8 cellular contexts compared by ENCODE assay signal in the genomic region with DNA sequence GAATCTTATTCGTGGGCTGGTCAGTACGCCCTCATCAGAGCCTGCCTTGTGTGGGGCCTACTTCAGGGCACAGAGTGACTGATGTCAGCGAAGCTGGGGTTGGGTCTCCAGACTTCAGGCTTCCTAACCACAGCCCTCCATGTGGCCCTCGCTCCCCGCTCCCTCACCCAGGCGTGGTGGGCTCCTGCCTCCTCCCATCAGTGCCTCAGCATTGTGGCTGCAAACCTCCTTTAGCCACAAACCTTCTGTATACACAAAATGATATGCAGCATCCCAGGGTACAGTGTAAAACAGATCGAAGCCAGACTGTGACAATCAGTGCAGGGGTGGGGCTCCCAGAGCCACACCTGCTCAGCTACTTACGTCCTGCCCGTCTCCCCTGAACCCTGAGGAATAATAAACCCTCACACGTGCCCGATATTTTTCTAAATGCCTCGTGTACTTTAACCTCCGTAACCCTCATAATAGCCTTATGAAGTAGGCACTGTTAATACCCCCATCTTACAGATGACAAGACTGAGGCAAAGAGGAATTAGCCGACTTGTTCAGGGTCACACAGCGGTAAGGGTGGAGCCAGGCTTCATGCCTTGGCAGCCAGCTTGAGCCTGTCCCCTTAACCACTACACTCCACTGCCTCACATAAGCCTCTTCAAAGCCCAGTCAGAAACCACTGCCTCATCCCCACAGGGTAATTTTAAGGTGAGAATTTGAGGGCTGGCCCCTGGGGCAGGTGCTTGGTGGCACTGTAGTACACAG. TPM values are rescaled to one million over a fixed set of nuclear protein-coding genes. Genes with fewer than 3 reads are reported as not detected.
A peak's percentile ranks its signal among the peaks of the same experiment; 100 is the strongest.
DNase-seq lines count a peak whose midpoint lies in the region; ATAC-seq, FAIRE-seq and TF ChIP-seq lines count a peak whose summit lies in the region.

No MANE protein-coding gene starts in this region.

- H4K20me1 ChIP-seq in BLaER1 = no peaks in the 10 kb centered on the region

- FAIRE-seq in small intestine (lab: Jason Lieb, UNC) = no peak
- FAIRE-seq in D721Med (lab: Jason Lieb, UNC) = no peak
- FAIRE-seq in H54 (lab: Jason Lieb, UNC) = no peak

- 24 to 57% (median 34%) methylated on average over 15 of the region's 15 CpGs for WGBS in small intestine, 3 donors

- H3K4me2 ChIP-seq in BLaER1 = peak overlapping the region; percentile 78

- DNase-seq in HL-60 (ENCODE audit: low read depth in 1 of 2, low spot score in 1 of 2) (no peak), small intestine (peak; percentile 94), foreskin keratinocyte (no peak), D721Med (ENCODE audit: insufficient read length, low spot score) (no peak), H54 (ENCODE audit: insufficient read length, low spot score) (no peak)

- ATAC-seq in GM19455 (IDR thresholded peaks at IDR 0.05; ENCODE audit: unreplicated experiment) = peak; percentile 29
- ATAC-seq in foreskin keratinocyte = no peak

- H3K9ac ChIP-seq in BLaER1 = peak overlapping the region; percentile 34; the same call in 1 of the 2 replicates

- H3K4me3 ChIP-seq in BLaER1 (no peak overlapping the region), HL-60 (replicated peaks; ENCODE audit: insufficient read depth, low read length) (no peak overlapping the region), small intestine (ENCODE audit: low read depth in 1 of 2, low read length in 2 of 2) (no peak overlapping the region)

- TF ChIP-seq CTCF in HL-60 (IDR thresholded peaks at IDR 0.05; ENCODE audit: insufficient read depth, low read length) = no peak
- no peak for TF ChIP-seq CTCF in foreskin keratinocyte (conservative IDR thresholded peaks at IDR 0.05)
- TF ChIP-seq CTCF in D721Med (IDR thresholded peaks at IDR 0.05; ENCODE audit: insufficient read depth, missing control alignments) = no peak

- H3K9me3 ChIP-seq in BLaER1 (no peaks in the 10 kb centered on the region), small intestine (ENCODE audit: control insufficient read depth, low read depth) (no peaks in the 10 kb centered on the region)

- no peak for TF ChIP-seq POLR2A in H54 (IDR thresholded peaks at IDR 0.05; ENCODE audit: low read depth, low read length)

- H3K27ac ChIP-seq in BLaER1 (peak overlapping the region; percentile 46), HL-60 (replicated peaks) (peak overlapping the region; percentile 85), angular gyrus (ENCODE audit: low read depth, low read length) (peak overlapping the region; percentile 57), small intestine (ENCODE audit: low read depth in 1 of 2, low read length in 1 of 2) (peak overlapping the region; percentile 77 to 94), foreskin keratinocyte (no peak overlapping the region)

- H3K4me1 ChIP-seq in BLaER1 = peaks cover 75% of the 10 kb centered on the region
- H3K4me1 ChIP-seq in small intestine (ENCODE audit: control insufficient read depth in 2 of 2, insufficient read depth in 1 of 2, low read depth in 1 of 2, low read length in 1 of 2) = peaks cover 0 to 25% of the 10 kb centered on the region in 2 donors
- peaks cover 6% of the 10 kb centered on the region for H3K4me1 ChIP-seq in foreskin keratinocyte

- H3K36me3 ChIP-seq in BLaER1 (no peaks in the 10 kb centered on the region), small intestine (ENCODE audit: control insufficient read depth in 2 of 2, insufficient read depth in 2 of 2, low read length in 2 of 2) (no peaks in the 10 kb centered on the region)

- H3K27me3 ChIP-seq in BLaER1 (no peaks in the 10 kb centered on the region), HL-60 (ENCODE audit: insufficient read depth, poor library complexity, severe bottlenecking) (no peaks in the 10 kb centered on the region), small intestine (ENCODE audit: control insufficient read depth in 2 of 2, insufficient read depth in 2 of 2, low read length in 2 of 2) (no peaks in the 10 kb centered on the region), foreskin keratinocyte (no peaks in the 10 kb centered on the region)

RNA-seq across cellular contexts. Expression of a gene that starts 7.3 kb away (rescaled TPM):
- under 1 TPM in 1 of 3 donors, not detected in 2; 0.06 TPM for polyA plus RNA-seq in small intestine
- total RNA-seq in foreskin keratinocyte = not detected in 2 replicates
- polyA plus RNA-seq in foreskin keratinocyte = not detected in 2 replicates

RNA-seq across cellular contexts. Expression of a gene that starts 46.5 kb away (rescaled TPM):
- polyA plus RNA-seq in small intestine (10 to 100 TPM; 26.6 to 58.9 (median 49.6) TPM), foreskin keratinocyte (5.2 and 6.1 TPM in 2 replicates)
- total RNA-seq in foreskin keratinocyte = 4.0 and 5.2 TPM in 2 replicates
